ENCODE assay signal across 8 cellular contexts in genomic region chr1:212700892-212701819, GRCh38. TPM values are rescaled to one million over a fixed set of nuclear protein-coding genes. Genes with fewer than 3 reads are reported as not detected.
DNase-seq lines count a peak whose midpoint lies in the region; ATAC-seq, FAIRE-seq and TF ChIP-seq lines count a peak whose summit lies in the region.

No MANE protein-coding gene starts in this region.

- no peaks in the 10 kb centered on the region; the same call in 1 of the 2 replicates for H4K20me1 ChIP-seq in GM23338 (replicated peaks; ENCODE audit: insufficient read depth)

- H3K79me2 ChIP-seq in GM23338 (replicated peaks; ENCODE audit: insufficient read depth): no peaks in the 10 kb centered on the region

- no peak for FAIRE-seq in H54 (lab: Jason Lieb, UNC)

- H3K36me3 ChIP-seq in GM23338 (ENCODE audit: insufficient read depth) (no peaks in the 10 kb centered on the region), SJCRH30 (no peaks in the 10 kb centered on the region), body of pancreas (replicated peaks in 1 of 2; ENCODE audit: insufficient read depth in 1 of 2, low read depth in 2 of 2) (no peaks in the 10 kb centered on the region)

- H2AFZ ChIP-seq in GM23338: no peak overlapping the region

- H3K27me3 Mint-ChIP-seq in GM23338 (ENCODE audit: insufficient read depth, low read depth, poor library complexity): peaks cover 42% of the 10 kb centered on the region

- WGBS in body of pancreas, 2 donors: 7 to 8% methylated on average over 21 to 27 of the region's 27 CpGs

- TF ChIP-seq POLR2A in body of pancreas (IDR thresholded peaks at IDR 0.05): no peak
- TF ChIP-seq POLR2A in H54 (IDR thresholded peaks at IDR 0.05; ENCODE audit: low read depth, low read length): no peak

- peaks cover 73% of the 10 kb centered on the region for H3K27me3 ChIP-seq in GM23338 (ENCODE audit: insufficient read depth)
- no peaks in the 10 kb centered on the region for H3K27me3 ChIP-seq in SJCRH30
- peaks cover 0 to 10% of the 10 kb centered on the region in 2 donors for H3K27me3 ChIP-seq in body of pancreas

- peak overlapping the region; percentile 72 for H3K4me3 Mint-ChIP-seq in GM23338

- intact Hi-C loops in body of pancreas (cut with DNase I): no loop called here

- H3K9me3 ChIP-seq in SJCRH30 (replicated peaks) (no peaks in the 10 kb centered on the region), body of pancreas (no peaks in the 10 kb centered on the region)

- H3K9me2 ChIP-seq in GM23338 (ENCODE audit: insufficient read depth): no peaks in the 10 kb centered on the region

- TF ChIP-seq CTCF in GM23338 (conservative IDR thresholded peaks at IDR 0.05; ENCODE audit: low read depth in 2 of 2) (peak in 1 of 2 experiments; percentile 19; a peak in 2 of 4 replicates), body of pancreas (IDR thresholded peaks at IDR 0.05) (peak in 1 of 7 experiments; percentile 4)

- peak overlapping the region; percentile 89 for H3K4me2 ChIP-seq in GM23338

- H3K4me1 ChIP-seq in GM23338 (ENCODE audit: insufficient read depth) (peaks cover 15% of the 10 kb centered on the region), SJCRH30 (0 out of 2 replicates have a peak, but pooled peaks cover 2% of the 10 kb centered on the region), body of pancreas (peaks cover 31% of the 10 kb centered on the region)

- H3F3A ChIP-seq in GM23338 (replicated peaks; ENCODE audit: low read depth): 0 out of 2 replicates have a peak, but pooled peaks cover 10% of the 10 kb centered on the region

- peaks cover 23% of the 10 kb centered on the region for H3K4me1 Mint-ChIP-seq in GM23338

- ATAC-seq in GM23338 (peak; percentile 62), body of pancreas (peak; percentile 31)

- DNase-seq in D341Med (ENCODE audit: low spot score) (peak; percentile 65), GM23338 (ENCODE audit: low spot score) (peak; percentile 72), SJCRH30 (peak; percentile 46 to 59), body of pancreas (peak; percentile 21 to 52 (median 36)), inferior parietal cortex (ENCODE audit: extremely low spot score) (peak; percentile 47), H54 (ENCODE audit: insufficient read length, low spot score) (no peak)
- no peak for DNase-seq in central memory CD4-positive, alpha-beta T cell

- no peak overlapping the region for H3K27ac Mint-ChIP-seq in GM23338

- H3K27ac ChIP-seq in GM23338 (ENCODE audit: low read depth) (no peak overlapping the region), SJCRH30 (no peak overlapping the region), body of pancreas (no peak overlapping the region), skin epidermis (peak overlapping the region in 14 of 21 experiments; percentile 5 to 85 (median 72))

- H3K4me3 ChIP-seq in GM23338 (peak overlapping the region; percentile 68), SJCRH30 (peak overlapping the region; percentile 66), body of pancreas (no peak overlapping the region), skin epidermis (peak overlapping the region; percentile 39 to 60 (median 54))

- no peaks in the 10 kb centered on the region; the same call in 2 of the 3 replicates for H3K36me3 Mint-ChIP-seq in GM23338 (ENCODE audit: low read depth)

- no peaks in the 10 kb centered on the region for H3K9me3 Mint-ChIP-seq in GM23338

TF ChIP-seq in GM23338, 12 proteins besides CTCF, POLR2A, EP300 and RAD21:
- TF ChIP-seq EZH2 (IDR thresholded peaks at IDR 0.05; ENCODE audit: low read depth, unreplicated experiment): no peak
- TF ChIP-seq CREB1 (CRISPR knock-in tag; IDR thresholded peaks at IDR 0.05; ENCODE audit: low read depth): no peak
- TF ChIP-seq POLR2AphosphoS5 (IDR thresholded peaks at IDR 0.05; ENCODE audit: low read depth): no peak
- TF ChIP-seq ZNF331 (CRISPR knock-in tag; IDR thresholded peaks at IDR 0.05; ENCODE audit: low read depth): no peak
- TF ChIP-seq JUNB (IDR thresholded peaks at IDR 0.05; ENCODE audit: unreplicated experiment): no peak
- no peak for TF ChIP-seq STAT1 (IDR thresholded peaks at IDR 0.05; ENCODE audit: unreplicated experiment)
- TF ChIP-seq, protein P1, sequence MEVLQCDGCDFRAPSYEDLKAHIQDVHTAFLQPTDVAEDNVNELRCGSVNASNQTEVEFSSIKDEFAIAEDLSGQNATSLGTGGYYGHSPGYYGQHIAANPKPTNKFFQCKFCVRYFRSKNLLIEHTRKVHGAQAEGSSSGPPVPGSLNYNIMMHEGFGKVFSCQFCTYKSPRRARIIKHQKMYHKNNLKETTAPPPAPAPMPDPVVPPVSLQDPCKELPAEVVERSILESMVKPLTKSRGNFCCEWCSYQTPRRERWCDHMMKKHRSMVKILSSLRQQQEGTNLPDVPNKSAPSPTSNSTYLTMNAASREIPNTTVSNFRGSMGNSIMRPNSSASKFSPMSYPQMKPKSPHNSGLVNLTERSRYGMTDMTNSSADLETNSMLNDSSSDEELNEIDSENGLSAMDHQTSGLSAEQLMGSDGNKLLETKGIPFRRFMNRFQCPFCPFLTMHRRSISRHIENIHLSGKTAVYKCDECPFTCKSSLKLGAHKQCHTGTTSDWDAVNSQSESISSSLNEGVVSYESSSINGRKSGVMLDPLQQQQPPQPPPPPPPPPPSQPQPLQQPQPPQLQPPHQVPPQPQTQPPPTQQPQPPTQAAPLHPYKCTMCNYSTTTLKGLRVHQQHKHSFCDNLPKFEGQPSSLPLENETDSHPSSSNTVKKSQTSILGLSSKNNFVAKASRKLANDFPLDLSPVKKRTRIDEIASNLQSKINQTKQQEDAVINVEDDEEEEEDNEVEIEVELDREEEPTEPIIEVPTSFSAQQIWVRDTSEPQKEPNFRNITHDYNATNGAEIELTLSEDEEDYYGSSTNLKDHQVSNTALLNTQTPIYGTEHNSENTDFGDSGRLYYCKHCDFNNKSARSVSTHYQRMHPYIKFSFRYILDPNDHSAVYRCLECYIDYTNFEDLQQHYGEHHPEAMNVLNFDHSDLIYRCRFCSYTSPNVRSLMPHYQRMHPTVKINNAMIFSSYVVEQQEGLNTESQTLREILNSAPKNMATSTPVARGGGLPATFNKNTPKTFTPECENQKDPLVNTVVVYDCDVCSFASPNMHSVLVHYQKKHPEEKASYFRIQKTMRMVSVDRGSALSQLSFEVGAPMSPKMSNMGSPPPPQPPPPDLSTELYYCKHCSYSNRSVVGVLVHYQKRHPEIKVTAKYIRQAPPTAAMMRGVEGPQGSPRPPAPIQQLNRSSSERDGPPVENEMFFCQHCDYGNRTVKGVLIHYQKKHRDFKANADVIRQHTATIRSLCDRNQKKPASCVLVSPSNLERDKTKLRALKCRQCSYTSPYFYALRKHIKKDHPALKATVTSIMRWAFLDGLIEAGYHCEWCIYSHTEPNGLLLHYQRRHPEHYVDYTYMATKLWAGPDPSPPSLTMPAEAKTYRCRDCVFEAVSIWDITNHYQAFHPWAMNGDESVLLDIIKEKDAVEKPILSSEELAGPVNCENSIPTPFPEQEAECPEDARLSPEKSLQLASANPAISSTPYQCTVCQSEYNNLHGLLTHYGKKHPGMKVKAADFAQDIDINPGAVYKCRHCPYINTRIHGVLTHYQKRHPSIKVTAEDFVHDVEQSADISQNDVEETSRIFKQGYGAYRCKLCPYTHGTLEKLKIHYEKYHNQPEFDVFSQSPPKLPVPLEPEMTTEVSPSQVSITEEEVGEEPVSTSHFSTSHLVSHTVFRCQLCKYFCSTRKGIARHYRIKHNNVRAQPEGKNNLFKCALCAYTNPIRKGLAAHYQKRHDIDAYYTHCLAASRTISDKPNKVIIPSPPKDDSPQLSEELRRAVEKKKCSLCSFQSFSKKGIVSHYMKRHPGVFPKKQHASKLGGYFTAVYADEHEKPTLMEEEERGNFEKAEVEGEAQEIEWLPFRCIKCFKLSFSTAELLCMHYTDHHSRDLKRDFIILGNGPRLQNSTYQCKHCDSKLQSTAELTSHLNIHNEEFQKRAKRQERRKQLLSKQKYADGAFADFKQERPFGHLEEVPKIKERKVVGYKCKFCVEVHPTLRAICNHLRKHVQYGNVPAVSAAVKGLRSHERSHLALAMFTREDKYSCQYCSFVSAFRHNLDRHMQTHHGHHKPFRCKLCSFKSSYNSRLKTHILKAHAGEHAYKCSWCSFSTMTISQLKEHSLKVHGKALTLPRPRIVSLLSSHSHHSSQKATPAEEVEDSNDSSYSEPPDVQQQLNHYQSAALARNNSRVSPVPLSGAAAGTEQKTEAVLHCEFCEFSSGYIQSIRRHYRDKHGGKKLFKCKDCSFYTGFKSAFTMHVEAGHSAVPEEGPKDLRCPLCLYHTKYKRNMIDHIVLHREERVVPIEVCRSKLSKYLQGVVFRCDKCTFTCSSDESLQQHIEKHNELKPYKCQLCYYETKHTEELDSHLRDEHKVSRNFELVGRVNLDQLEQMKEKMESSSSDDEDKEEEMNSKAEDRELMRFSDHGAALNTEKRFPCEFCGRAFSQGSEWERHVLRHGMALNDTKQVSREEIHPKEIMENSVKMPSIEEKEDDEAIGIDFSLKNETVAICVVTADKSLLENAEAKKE (CRISPR knock-in tag; IDR thresholded peaks at IDR 0.05): no peak
TF ChIP-seq in GM23338: peak in this region for 0.

RNA-seq across cellular contexts. Expression of gene BATF3, which starts 1.5 kb away (rescaled TPM):
- 3.6 and 6.8 TPM in 2 replicates for total RNA-seq in GM23338 (2014; rRNA removed; shearing (Covaris generic))
- 7.8 and 8.6 TPM in 2 replicates for polyA plus RNA-seq in GM23338 (2016; fragmentation: Nextera tagmentation; extraction: Ambion mirVana)
- total RNA-seq in SJCRH30 (2014; rRNA removed; shearing (Covaris generic)): 15.6 and 16.5 TPM in 2 replicates
- total RNA-seq in body of pancreas: 1 to 10 TPM in 1 of 2 donors, not detected in 1; 3.4 TPM

Comparison
In these comparisons a context has a peak if more than half of its experiments do, and no peak if none do; other contexts are left out.
1. DNase-seq: peak in D341Med (single experiment), GM23338 (single experiment), SJCRH30 (2 of 2), body of pancreas (4 of 4) and inferior parietal cortex (single experiment); none in H54 (single experiment) and central memory CD4-positive, alpha-beta T cell (single experiment).
2. H3K27ac ChIP-seq: peak in skin epidermis (14 of 21); none in GM23338 (single experiment), SJCRH30 (single experiment) and body of pancreas (0 of 4).
3. H3K4me3 ChIP-seq: peak in GM23338 (single experiment), SJCRH30 (single experiment) and skin epidermis (7 of 7); none in body of pancreas (0 of 2).